In genomic region chr2:206086683-206087350, GRCh38 we compare ENCODE assay signal across 2 cellular contexts.
TF ChIP-seq lines count a peak whose summit lies in the region.

No MANE protein-coding gene starts in this region.

TF ChIP-seq in SK-N-SH, 30 proteins besides CTCF, POLR2A, EP300 and RAD21 (continued from another document):
- TF ChIP-seq PBX3 (IDR thresholded peaks at IDR 0.05) (no peak), FOXM1 (IDR thresholded peaks at IDR 0.05; ENCODE audit: low read depth) (no peak), MEF2A (IDR thresholded peaks at IDR 0.05; ENCODE audit: borderline replicate concordance, low read depth) (no peak)

TF ChIP-seq in endothelial cell of umbilical vein, 7 proteins besides CTCF, POLR2A, EP300 and RAD21 (continued from another document):
- TF ChIP-seq MAX (IDR thresholded peaks at IDR 0.05; ENCODE audit: insufficient read depth, insufficient read length): no peak
